ENCODE assay signal across 15 cellular contexts in genomic region chr9:86079421-86080111, GRCh38. TPM values are rescaled to one million over a fixed set of nuclear protein-coding genes. Genes with fewer than 3 reads are reported as not detected.
DNase-seq lines count a peak whose midpoint lies in the region; ATAC-seq, FAIRE-seq and TF ChIP-seq lines count a peak whose summit lies in the region.
"Had no signal": no experiment of that assay in that cellular context is flagged by ENCODE, and none has a peak within 500 bp of the region (broad histone marks: within the 10 kb centered on the region; RNA-seq: fewer than 3 reads in every experiment).

No MANE protein-coding gene starts in this region.

- H3K9me3 Mint-ChIP-seq in WTC11 (0 out of 2 replicates have a peak, but pooled peaks cover 4% of the 10 kb centered on the region), type B pancreatic cell (no peaks in the 10 kb centered on the region)

- no peaks in the 10 kb centered on the region for H3K36me3 ChIP-seq in mammary epithelial cell (ENCODE audit: insufficient read depth, low read length)
- no peaks in the 10 kb centered on the region for H3K36me3 ChIP-seq in kidney (ENCODE audit: control insufficient read depth in 1 of 2, insufficient read depth in 2 of 2, low read length in 2 of 2)
- H3K36me3 ChIP-seq: ascending aorta had no signal

- H3K4me3 ChIP-seq in mammary epithelial cell (replicated peaks in 1 of 3; ENCODE audit: insufficient read depth in 1 of 3, low read depth in 2 of 3, low read length in 3 of 3) (no peak overlapping the region), kidney (ENCODE audit: low read length in 2 of 2) (no peak overlapping the region)
- H3K4me3 ChIP-seq: ascending aorta had no signal

- intact Hi-C loops in mammary epithelial cell (cut with micrococcal nuclease) = no loop called here
- intact Hi-C loops in kidney (cut with DNase I) = no loop called here

- no peak for ATAC-seq in WTC11
- ATAC-seq: HepG2 had no signal

- H4K20me1 ChIP-seq in mammary epithelial cell (ENCODE audit: insufficient read depth, low read length) = no peaks in the 10 kb centered on the region

- TF ChIP-seq CTCF in mammary epithelial cell (conservative IDR thresholded peaks at IDR 0.05 in 1 of 2, IDR thresholded peaks at IDR 0.05 in 1 of 2; ENCODE audit: extremely low read depth in 1 of 2, insufficient read depth in 1 of 2, low read depth in 1 of 2, low read length in 2 of 2) = no peak
- TF ChIP-seq CTCF in WTC11 (IDR thresholded peaks at IDR 0.05) = no peak
- TF ChIP-seq CTCF in kidney (IDR thresholded peaks at IDR 0.05; ENCODE audit: borderline replicate concordance, extremely low read depth, insufficient read depth) = no peak
- TF ChIP-seq CTCF in type B pancreatic cell (conservative IDR thresholded peaks at IDR 0.05) = no peak

- in situ Hi-C loops in T47D (cut with HindIII; ENCODE audit: low pct_unique_long_range_greater_than_20kb, low sequenced_read_pairs) (no loop called here), mammary epithelial cell (cut with MboI; ENCODE audit: low sequenced_read_pairs in 2 of 2) (no loop called here)

- no peak for FAIRE-seq in kidney (lab: Jason Lieb, UNC)
- FAIRE-seq: HepG2, islet of Langerhans had no signal

- H3K4me2 ChIP-seq in mammary epithelial cell (ENCODE audit: insufficient read depth, low read depth, low read length) = no peak overlapping the region

- WGBS in mammary epithelial cell (ENCODE audit: low coverage, missing lambda C conversion rate) = 75% methylated on average over 10 of the region's 11 CpGs

- H3K27me3 Mint-ChIP-seq in WTC11 (ENCODE audit: low read depth) (no peaks in the 10 kb centered on the region), type B pancreatic cell (no peaks in the 10 kb centered on the region)

- CTCF ChIA-PET in mammary epithelial cell (lab: Charles Lee; ENCODE audit: low non-redundant PET) (interaction anchor here (0.6 kb wide), 1 partner anchor 63 kb away, joined by 4 read pairs; no protein-coding TSS in a partner anchor), WTC11 (lab: Charles Lee) (interaction anchor here (1.1 to 2.2 kb wide), 2 partner anchors 108 to 121 kb away, joined by 3 to 4 read pairs; no protein-coding TSS in a partner anchor)

- H2AFZ ChIP-seq in mammary epithelial cell (ENCODE audit: low read depth, low read length) = no peak overlapping the region

- H3K27ac ChIP-seq in mammary epithelial cell (ENCODE audit: insufficient read depth, low read depth, low read length) (no peak overlapping the region), kidney (ENCODE audit: low read depth in 2 of 2, low read length in 2 of 2) (no peak overlapping the region)
- H3K27ac ChIP-seq: ascending aorta had no signal

- H3K36me3 Mint-ChIP-seq in WTC11 = peaks cover 28% of the 10 kb centered on the region
- peaks cover 33% of the 10 kb centered on the region for H3K36me3 Mint-ChIP-seq in type B pancreatic cell

- POLR2A ChIA-PET in WTC11 (lab: Charles Lee) = no interaction called here

- H3K9me3 ChIP-seq in mammary epithelial cell (replicated peaks; ENCODE audit: insufficient read depth, low read length) = no peaks in the 10 kb centered on the region
- H3K9me3 ChIP-seq in kidney (ENCODE audit: control insufficient read depth in 1 of 2, low read length in 2 of 2) = no peaks in the 10 kb centered on the region
- H3K9me3 ChIP-seq: ascending aorta had no signal

- no peak overlapping the region for H3K4me3 Mint-ChIP-seq in WTC11
- H3K4me3 Mint-ChIP-seq in type B pancreatic cell = peak overlapping the region; percentile 53

- H3K4me1 Mint-ChIP-seq in WTC11 (peaks cover 36% of the 10 kb centered on the region), type B pancreatic cell (ENCODE audit: unreplicated experiment) (peaks cover 30% of the 10 kb centered on the region)

- H3K27ac Mint-ChIP-seq in WTC11 (peak overlapping the region; percentile 38; the same call in 1 of the 2 replicates), type B pancreatic cell (peak overlapping the region; percentile 84)

- DNase-seq in T47D (ENCODE audit: low read depth in 1 of 2, low spot score in 1 of 2) (peak; percentile 26 to 39), mammary epithelial cell (no peak), WTC11 (ENCODE audit: low spot score) (no peak), kidney (peak; percentile 86), type B pancreatic cell (ENCODE audit: extremely low spot score, unreplicated experiment) (no peak), AG08396 (ENCODE audit: low spot score) (no peak), superior temporal gyrus (ENCODE audit: extremely low spot score) (no peak)
- no peak for DNase-seq in activated CD8-positive, alpha-beta memory T cell treated with anti-CD3 and anti-CD28 coated beads, Interleukin-2, amount 50 U/mL, for 48 hours
- DNase-seq: activated CD4-positive, alpha-beta T cell treated with anti-CD3 and anti-CD28 coated beads, Interleukin-2, amount 50 U/mL, for 4 hours; NCI-H1048; NCI-H510A; T-helper 9 cell had no signal

- H3K9ac ChIP-seq in mammary epithelial cell (ENCODE audit: insufficient read depth, low read length) = no peak overlapping the region
- no peak overlapping the region for H3K9ac ChIP-seq in kidney (ENCODE audit: low read length in 2 of 2)

- H3K4me1 ChIP-seq in mammary epithelial cell (ENCODE audit: insufficient read depth, low read length) (peaks cover 10% of the 10 kb centered on the region), kidney (ENCODE audit: control insufficient read depth in 1 of 2, insufficient read depth in 1 of 2, low read depth in 1 of 2, low read length in 2 of 2) (peaks cover 0 to 9% of the 10 kb centered on the region in 2 donors)
- H3K4me1 ChIP-seq: ascending aorta had no signal

- no peaks in the 10 kb centered on the region for H3K27me3 ChIP-seq in mammary epithelial cell (ENCODE audit: insufficient read depth, low read length)
- H3K27me3 ChIP-seq: ascending aorta had no signal

- dilution Hi-C loops in mammary epithelial cell (cut with HindIII; ENCODE audit: low sequenced_read_pairs) = no loop called here

- H3K79me2 ChIP-seq in mammary epithelial cell (ENCODE audit: insufficient read depth, low read length) = no peaks in the 10 kb centered on the region

- BruUV-seq in mammary epithelial cell (replicated peaks; lab: Mats Ljungman, UMichigan) = no TSS peak

TF ChIP-seq in WTC11, 78 proteins besides CTCF, POLR2A, EP300 and RAD21 (continues in another document):
- TF ChIP-seq ZBTB43 (CRISPR knock-in tag; IDR thresholded peaks at IDR 0.05) = no peak
- no peak for TF ChIP-seq E2F1 (CRISPR knock-in tag; IDR thresholded peaks at IDR 0.05)
- TF ChIP-seq MAX (CRISPR knock-in tag; IDR thresholded peaks at IDR 0.05) = no peak
- no peak for TF ChIP-seq GRHL2 (CRISPR knock-in tag; IDR thresholded peaks at IDR 0.05; ENCODE audit: insufficient replicate concordance, severe bottlenecking)
- no peak for TF ChIP-seq ZNF232 (CRISPR knock-in tag; IDR thresholded peaks at IDR 0.05)
- no peak for TF ChIP-seq TEAD4 (CRISPR knock-in tag; IDR thresholded peaks at IDR 0.05)

RNA-seq across cellular contexts. Expression of gene GOLM1, which starts 19.8 kb away (rescaled TPM):
- total RNA-seq in mammary epithelial cell = 10 to 100 TPM; 17.7 to 29.5 TPM
- polyA plus RNA-seq in mammary epithelial cell = 25.8 TPM
- polyA minus RNA-seq in mammary epithelial cell = 8.8 TPM
- 75.1 to 81.8 TPM (median 77.3 TPM) in 3 replicates for total RNA-seq in WTC11 (2021)
- 133 TPM for total RNA-seq in kidney
- polyA plus RNA-seq in kidney (ENCODE audit: insufficient read depth, low read depth, low replicate concordance) = 88.6 TPM
- 149 and 178 TPM in 2 replicates for total RNA-seq in type B pancreatic cell (ENCODE audit: low replicate concordance)

Comparison
In these comparisons a context has a peak if more than half of its experiments do, and no peak if none do; other contexts are left out.
1. DNase-seq: peak in T47D (2 of 2) and kidney (single experiment); none in mammary epithelial cell (single experiment), WTC11 (single experiment), type B pancreatic cell (single experiment), AG08396 (single experiment), superior temporal gyrus (single experiment) and activated CD8-positive, alpha-beta memory T cell treated with anti-CD3 and anti-CD28 coated beads, Interleukin-2, amount 50 U/mL, for 48 hours (single experiment).